8 cellular contexts compared by ENCODE assay signal in genomic region chr6:38570750-38571149, GRCh38.
DNase-seq lines count a peak whose midpoint lies in the region; ATAC-seq and TF ChIP-seq lines count a peak whose summit lies in the region.

No MANE protein-coding gene starts in this region.

- no peaks in the 10 kb centered on the region for H3K27me3 ChIP-seq in SU-DHL-6 (ENCODE audit: low read length)
- H3K27me3 ChIP-seq in kidney epithelial cell (ENCODE audit: control insufficient read depth, insufficient read depth, low read length), result no peaks in the 10 kb centered on the region
- H3K27me3 ChIP-seq in prostate gland (replicated peaks; ENCODE audit: insufficient read depth), result no peaks in the 10 kb centered on the region

- H3K9ac ChIP-seq in SU-DHL-6 (ENCODE audit: low read length), result no peak overlapping the region

- H3K9me3 Mint-ChIP-seq in activated T-helper 2 cell treated with anti-CD3 and anti-CD28 coated beads, Interferon-gamma antibody, Interleukin-2, Interleukin-4, amounts not matched to agents 10 μg/mL and 5 μg/mL and 100 μg/mL, durations not matched to agents 14 hours and 24 hours and 36 hours, result no peaks in the 10 kb centered on the region

- peaks cover 24% of the 10 kb centered on the region for H3K4me1 Mint-ChIP-seq in activated T-helper 2 cell treated with anti-CD3 and anti-CD28 coated beads, Interferon-gamma antibody, Interleukin-2, Interleukin-4, amounts not matched to agents 10 μg/mL and 5 μg/mL and 100 μg/mL, durations not matched to agents 14 hours and 24 hours and 36 hours (ENCODE audit: low read depth)

- WGBS in prostate gland, result 54% methylated on average over 2 of the region's 2 CpGs

- H3K27ac ChIP-seq in SU-DHL-6 (ENCODE audit: low read depth, low read length) (no peak overlapping the region), prostate gland (no peak overlapping the region)

- no peak overlapping the region for H3K4me3 ChIP-seq in SU-DHL-6 (ENCODE audit: insufficient read depth, low read length, poor library complexity, severe bottlenecking)
- H3K4me3 ChIP-seq in kidney epithelial cell (ENCODE audit: low read depth, low read length), result no peak overlapping the region
- H3K4me3 ChIP-seq in prostate gland, result no peak overlapping the region

- no peaks in the 10 kb centered on the region for H3K27me3 Mint-ChIP-seq in activated T-helper 2 cell treated with anti-CD3 and anti-CD28 coated beads, Interferon-gamma antibody, Interleukin-2, Interleukin-4, amounts not matched to agents 10 μg/mL and 5 μg/mL and 100 μg/mL, durations not matched to agents 14 hours and 24 hours and 36 hours (ENCODE audit: low read depth)

- H3K4me3 Mint-ChIP-seq in activated T-helper 2 cell treated with anti-CD3 and anti-CD28 coated beads, Interferon-gamma antibody, Interleukin-2, Interleukin-4, amounts not matched to agents 10 μg/mL and 5 μg/mL and 100 μg/mL, durations not matched to agents 14 hours and 24 hours and 36 hours (ENCODE audit: low read depth), result no peak overlapping the region

- no peaks in the 10 kb centered on the region for H3K36me3 ChIP-seq in SU-DHL-6 (ENCODE audit: low read length)
- H3K36me3 ChIP-seq in kidney epithelial cell (ENCODE audit: control insufficient read depth, insufficient read depth, low read length), result no peaks in the 10 kb centered on the region
- no peaks in the 10 kb centered on the region for H3K36me3 ChIP-seq in prostate gland

- peaks cover 5% of the 10 kb centered on the region for H3K36me3 Mint-ChIP-seq in activated T-helper 2 cell treated with anti-CD3 and anti-CD28 coated beads, Interferon-gamma antibody, Interleukin-2, Interleukin-4, amounts not matched to agents 10 μg/mL and 5 μg/mL and 100 μg/mL, durations not matched to agents 14 hours and 24 hours and 36 hours (ENCODE audit: low read depth)

- no peaks in the 10 kb centered on the region for H3K79me2 ChIP-seq in SU-DHL-6 (ENCODE audit: insufficient read depth, low read length)

- ATAC-seq in HG02840 (IDR thresholded peaks at IDR 0.05; ENCODE audit: low FRiP score, unreplicated experiment), result no peak

- H3K4me1 ChIP-seq in prostate gland (replicated peaks), result no peaks in the 10 kb centered on the region

- H3K9me3 ChIP-seq in SU-DHL-6 (ENCODE audit: insufficient read depth, low read length) (no peaks in the 10 kb centered on the region), prostate gland (no peaks in the 10 kb centered on the region)

- no peaks in the 10 kb centered on the region; the same call in 1 of the 2 replicates for H4K20me1 ChIP-seq in SU-DHL-6 (ENCODE audit: low read depth, low read length)

- in situ Hi-C loops in GM13977 (cut with MboI; ENCODE audit: low pct_unique_long_range_greater_than_20kb, low sequenced_read_pairs, unreplicated experiment), result no loop called here

- no peak overlapping the region for H3K27ac Mint-ChIP-seq in activated T-helper 2 cell treated with anti-CD3 and anti-CD28 coated beads, Interferon-gamma antibody, Interleukin-2, Interleukin-4, amounts not matched to agents 10 μg/mL and 5 μg/mL and 100 μg/mL, durations not matched to agents 14 hours and 24 hours and 36 hours

- TF ChIP-seq CTCF in GM13977 (IDR thresholded peaks at IDR 0.05; ENCODE audit: extremely low read depth, insufficient read depth, missing control alignments) (peak; percentile 50), SU-DHL-6 (IDR thresholded peaks at IDR 0.05; ENCODE audit: insufficient read depth, low read length, poor library complexity, severe bottlenecking) (peak; percentile 68), kidney epithelial cell (IDR thresholded peaks at IDR 0.05; ENCODE audit: insufficient read depth, low read length, poor library complexity, severe bottlenecking) (peak; percentile 47), prostate gland (IDR thresholded peaks at IDR 0.05) (peak in 1 of 4 experiments; percentile 22)

- intact Hi-C loops in prostate gland (cut with DNase I), result no loop called here
- intact Hi-C loops in activated T-helper 2 cell treated with anti-CD3 and anti-CD28 coated beads, Interferon-gamma antibody, Interleukin-2, Interleukin-4, amounts not matched to agents 10 μg/mL and 5 μg/mL and 100 μg/mL, durations not matched to agents 14 hours and 24 hours and 36 hours (cut with micrococcal nuclease), result loop anchor here (5.0 kb wide), 3 partner anchors 43 to 142 kb away; no protein-coding TSS in a partner anchor

- H2AFZ ChIP-seq in SU-DHL-6 (ENCODE audit: low read depth, low read length, severe bottlenecking), result no peak overlapping the region

- H3K9me2 ChIP-seq in SU-DHL-6 (replicated peaks; ENCODE audit: insufficient read depth, low read length), result no peaks in the 10 kb centered on the region

- no peak overlapping the region for H3K4me2 ChIP-seq in SU-DHL-6 (ENCODE audit: low read depth, low read length, poor library complexity, severe bottlenecking)

- no peaks in the 10 kb centered on the region for H3F3A ChIP-seq in SU-DHL-6 (ENCODE audit: insufficient read depth)

- no peak for TF ChIP-seq POLR2A in prostate gland (IDR thresholded peaks at IDR 0.05)

- DNase-seq in Ammon's horn (ENCODE audit: low spot score) (peak; percentile 48), GM13977 (ENCODE audit: low spot score) (no peak), kidney epithelial cell (ENCODE audit: low read depth) (no peak), prostate gland (ENCODE audit: low spot score) (no peak)
- DNase-seq in stimulated activated CD4-positive, alpha-beta T cell treated with anti-CD3 and anti-CD28 coated beads, Interleukin-4, amount 100 ng/mL, for 4 hours, result no peak
- no peak for DNase-seq in activated T-helper 2 cell treated with anti-CD3 and anti-CD28 coated beads, Interferon-gamma antibody, Interleukin-2, Interleukin-4, amounts not matched to agents 10 μg/mL and 5 μg/mL and 100 μg/mL, durations not matched to agents 14 hours and 24 hours and 36 hours (ENCODE audit: low spot score)
